ENCODE assay signal across 9 cellular contexts in genomic region chr16:30585400-30586191, GRCh38. TPM values are rescaled to one million over a fixed set of nuclear protein-coding genes. Genes with fewer than 3 reads are reported as not detected.
DNase-seq lines count a peak whose midpoint lies in the region; ATAC-seq, FAIRE-seq and TF ChIP-seq lines count a peak whose summit lies in the region.
"Had no signal": no experiment of that assay in that cellular context is flagged by ENCODE, and none has a peak within 500 bp of the region (broad histone marks: within the 10 kb centered on the region; RNA-seq: fewer than 3 reads in every experiment).

Gene ZNF785, minus strand, starts transcription at chr16:30585697. Its CDS starts 86 bp downstream, at chr16:30585611.

- CTCF ChIA-PET in AG04450 (lab: Charles Lee), result interaction anchor here (0.6 to 2.8 kb wide), 4 partner anchors 12 to 156 kb away, joined by 3 to 19 read pairs (median 3); partner anchors contain the start of gene DCTPP1

- H3K4me3 ChIP-seq in AG04450 (ENCODE audit: low read depth, low read length), result peak within 1 kb of the TSS; percentile 78

- H3K9me3 ChIP-seq in AG04450 (ENCODE audit: control insufficient read depth, insufficient read depth, low read length), result peaks cover 5% of the 10 kb centered on the region; the same call in 1 of the 2 replicates

- H3K27me3 ChIP-seq in AG04450 (ENCODE audit: control insufficient read depth, insufficient read depth, low read length), result no peaks in the 10 kb centered on the region

- peak within 1 kb of the TSS; percentile 70 for H3K27ac ChIP-seq in AG04450 (ENCODE audit: low read depth, low read length)

- no peak for TF ChIP-seq CTCF in AG04450 (IDR thresholded peaks at IDR 0.05; ENCODE audit: low read depth, low read length)

- DNase-seq in AG04450 (ENCODE audit: low read depth, low spot score) (peak; percentile 96), NCI-H446 treated with DMSO at 0.1 percent for 48 hours (lab: John Stamatoyannopoulos, UW) (peak; percentile 98), kidney tubule cell (ENCODE audit: low spot score) (peak; percentile 99)
- DNase-seq in activated CD4-positive, alpha-beta T cell treated with anti-CD3 and anti-CD28 coated beads for 4 hours, result peak; percentile 89 to 92
- DNase-seq in stimulated activated CD4-positive, alpha-beta T cell treated with anti-CD3 and anti-CD28 coated beads, Interleukin-1b, Interleukin-23, amount 100 ng/mL, for 1 hour (ENCODE audit: low read depth in 2 of 2), result peak; percentile 68 to 81

- peak; percentile 47 for FAIRE-seq in colon (lab: Jason Lieb, UNC)

- POLR2A ChIA-PET in AG04450 (lab: Yijun Ruan, JAX), result interaction anchor here (0.6 to 3.0 kb wide), 3 partner anchors 12 to 98 kb away, joined by 3 to 12 read pairs (median 4); partner anchors contain the start of gene ZNF688

- peak; percentile 92 for ATAC-seq in GM18868 (IDR thresholded peaks at IDR 0.05; ENCODE audit: unreplicated experiment)
- peak; percentile 90 for ATAC-seq in HG03159 (IDR thresholded peaks at IDR 0.05; ENCODE audit: unreplicated experiment)
- ATAC-seq: HCT116 had no signal

RNA-seq across cellular contexts. Expression of gene ZNF785, which starts in this region (rescaled TPM):
- polyA plus RNA-seq in AG04450 (2011; rRNA removed), result 4.7 and 6.6 TPM in 2 replicates
- polyA minus RNA-seq in AG04450 (2011; rRNA and poly(A)+ RNA removed), result 5.4 and 7.0 TPM in 2 replicates

Comparison
In these comparisons a context has a peak if more than half of its experiments do, and no peak if none do; other contexts are left out.
1. Peak in every context shown above with its lines: DNase-seq, ATAC-seq, H3K4me3 ChIP-seq and H3K27ac ChIP-seq.